In genomic region chr11:33742249-33742851, GRCh38 we compare ENCODE assay signal across 8 cellular contexts.
DNase-seq lines count a peak whose midpoint lies in the region; ATAC-seq and TF ChIP-seq lines count a peak whose summit lies in the region.

No MANE protein-coding gene starts in this region.

- TF ChIP-seq CTCF in OCI-LY3 (IDR thresholded peaks at IDR 0.05; ENCODE audit: low read depth, low read length) (peak; percentile 53), retinal pigment epithelial cell (conservative IDR thresholded peaks at IDR 0.05; ENCODE audit: low read depth, low read length) (peak; percentile 38)

- no peak for DNase-seq in activated CD4-positive, CD25-positive, alpha-beta regulatory T cell (lab: John Stamatoyannopoulos, UW)
- peak; percentile 69 for DNase-seq in fibroblast of peridontal ligament (ENCODE audit: extremely low read depth)
- no peak for DNase-seq in retinal pigment epithelial cell (ENCODE audit: low read depth)
- DNase-seq in T-helper 1 cell: no peak
- DNase-seq in C1 segment of cervical spinal cord (lab: John Stamatoyannopoulos, UW): no peak

- H3K4me2 ChIP-seq in OCI-LY3 (ENCODE audit: low read length): no peak overlapping the region

- no peaks in the 10 kb centered on the region for H3K27me3 ChIP-seq in OCI-LY3 (ENCODE audit: low read depth, low read length)

- H3K27ac ChIP-seq in OCI-LY3 (ENCODE audit: low read length): no peak overlapping the region

- H4K20me1 ChIP-seq in OCI-LY3 (ENCODE audit: insufficient read depth, low read length): peaks cover 4% of the 10 kb centered on the region; the same call in 1 of the 2 replicates

- no peaks in the 10 kb centered on the region for H3K79me2 ChIP-seq in OCI-LY3 (ENCODE audit: low read length)

- no peak overlapping the region for H3K9ac ChIP-seq in OCI-LY3 (ENCODE audit: low read length)

- H3K4me1 ChIP-seq in OCI-LY3 (ENCODE audit: low read length): peaks cover 16% of the 10 kb centered on the region

- H3K9me3 ChIP-seq in OCI-LY3 (ENCODE audit: insufficient read depth, low read length): no peaks in the 10 kb centered on the region

- peak; percentile 32 to 45 for ATAC-seq in activated CD4-positive, CD25-positive, alpha-beta regulatory T cell treated with anti-CD3 and anti-CD28 coated beads, Interleukin-2, amount 50 U/mL, for 24 hours
- ATAC-seq in HG03521 (IDR thresholded peaks at IDR 0.05; ENCODE audit: unreplicated experiment): no peak

- H3K4me3 ChIP-seq in OCI-LY3 (ENCODE audit: low read length) (no peak overlapping the region), retinal pigment epithelial cell (ENCODE audit: low read length) (no peak overlapping the region)

- H2AFZ ChIP-seq in OCI-LY3 (ENCODE audit: low read depth, low read length): no peak overlapping the region

- peaks cover 3% of the 10 kb centered on the region for H3K36me3 ChIP-seq in OCI-LY3 (replicated peaks; ENCODE audit: low read depth, low read length)
